In the genomic region with DNA sequence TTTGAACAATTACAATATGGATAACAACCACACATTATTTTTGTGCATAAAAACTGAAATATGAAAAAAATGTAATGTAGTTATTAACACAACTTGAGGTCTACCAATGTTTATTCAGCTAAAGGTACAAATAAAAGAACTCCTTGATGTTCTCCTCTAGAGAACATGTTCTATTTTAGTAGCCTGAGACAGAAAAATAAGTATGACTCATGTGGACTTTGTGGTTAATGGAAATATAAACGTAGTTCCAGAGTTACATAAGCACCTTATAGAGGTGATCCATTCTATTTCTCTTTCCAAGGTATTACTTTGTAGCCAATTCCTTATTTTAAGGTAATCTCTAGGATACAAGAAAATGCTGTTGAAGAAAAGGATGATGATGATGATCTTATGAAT, we compare ENCODE assay signal across 17 cellular contexts. TPM values are rescaled to one million over a fixed set of nuclear protein-coding genes. Genes with fewer than 3 reads are reported as not detected.
DNase-seq lines count a peak whose midpoint lies in the region; ATAC-seq and TF ChIP-seq lines count a peak whose summit lies in the region.
"Had no signal": no experiment of that assay in that cellular context is flagged by ENCODE, and none has a peak within 500 bp of the region (broad histone marks: within the 10 kb centered on the region; RNA-seq: fewer than 3 reads in every experiment).

No MANE protein-coding gene starts in this region.

- H3K27me3 ChIP-seq in colonic mucosa (no peaks in the 10 kb centered on the region), mucosa of rectum (ENCODE audit: control insufficient read depth in 2 of 2, insufficient read depth in 2 of 2, low read length in 2 of 2) (no peaks in the 10 kb centered on the region), brain microvascular endothelial cell (replicated peaks) (no peaks in the 10 kb centered on the region)
- H3K27me3 ChIP-seq: neutrophil, suprapubic skin had no signal

- H3K27ac ChIP-seq in colonic mucosa (peak overlapping the region; percentile 64), mucosa of rectum (ENCODE audit: low read depth in 2 of 2, low read length in 2 of 2) (peak overlapping the region; percentile 35 to 80), brain microvascular endothelial cell (no peak overlapping the region)
- H3K27ac ChIP-seq: neutrophil, suprapubic skin had no signal

- no peak overlapping the region for H3K27ac Mint-ChIP-seq in T-helper 2 cell treated with Interferon-gamma antibody and Interleukin-4, amounts not matched to agents 5 μg/mL and 100 μg/mL, for 36 hours
- H3K27ac Mint-ChIP-seq: activated CD4-positive, alpha-beta memory T cell treated with anti-CD3 and anti-CD28 coated beads, Interleukin-2, amount 10 ng/mL, durations not matched to agents 7 days and 5 days; activated naive CD8-positive, alpha-beta T cell treated with anti-CD3 and anti-CD28 coated beads for 36 hours; T-cell had no signal

- H3K4me1 Mint-ChIP-seq in T-helper 2 cell treated with Interferon-gamma antibody and Interleukin-4, amounts not matched to agents 5 μg/mL and 100 μg/mL, for 36 hours (ENCODE audit: low read depth), result peaks cover 13% of the 10 kb centered on the region

- no peaks in the 10 kb centered on the region for H3K9me3 ChIP-seq in colonic mucosa
- no peaks in the 10 kb centered on the region for H3K9me3 ChIP-seq in mucosa of rectum (ENCODE audit: control insufficient read depth in 2 of 2, low read length in 2 of 2)
- H3K9me3 ChIP-seq: neutrophil, suprapubic skin had no signal

- no peak for TF ChIP-seq CTCF in colonic mucosa (IDR thresholded peaks at IDR 0.05)
- no peak for TF ChIP-seq CTCF in brain microvascular endothelial cell (IDR thresholded peaks at IDR 0.05; ENCODE audit: low read depth, low read length, missing control alignments)

- no peak overlapping the region for H3K9ac ChIP-seq in colonic mucosa (ENCODE audit: low read depth in 2 of 2, low read length in 2 of 2)
- no peak overlapping the region for H3K9ac ChIP-seq in mucosa of rectum (ENCODE audit: low read depth in 1 of 2, low read length in 2 of 2)

- no peak for ATAC-seq in GM18511 (IDR thresholded peaks at IDR 0.05; ENCODE audit: unreplicated experiment)
- ATAC-seq: T-cell had no signal

- H3K36me3 Mint-ChIP-seq in T-helper 2 cell treated with Interferon-gamma antibody and Interleukin-4, amounts not matched to agents 5 μg/mL and 100 μg/mL, for 36 hours (ENCODE audit: low read depth), result peaks cover 15% of the 10 kb centered on the region

- DNase-seq in AG08395 (ENCODE audit: low spot score) (peak; percentile 20), M059J (ENCODE audit: low read depth) (peak; percentile 62), colonic mucosa (no peak), brain microvascular endothelial cell (no peak)
- no peak for DNase-seq in T-helper 2 cell treated with Interferon-gamma antibody and Interleukin-4, amounts not matched to agents 5 μg/mL and 100 μg/mL, for 36 hours (ENCODE audit: low spot score)
- no peak for DNase-seq in activated CD4-positive, alpha-beta T cell treated with anti-CD3 and anti-CD28 coated beads, Interleukin-2, amount 50 U/mL, for 4 hours
- DNase-seq: activated CD4-positive, alpha-beta memory T cell treated with anti-CD3 and anti-CD28 coated beads, Interleukin-2, amount 10 ng/mL, durations not matched to agents 7 days and 5 days; activated naive CD8-positive, alpha-beta T cell treated with anti-CD3 and anti-CD28 coated beads for 36 hours; H7; NCI-H526 treated with DMSO at 0.1 percent for 48 hours; stimulated activated CD4-positive, alpha-beta T cell treated with anti-CD3 and anti-CD28 coated beads, Interleukin-4, amount 100 ng/mL, for 24 hours; T-cell had no signal

- H3K9me3 Mint-ChIP-seq in T-helper 2 cell treated with Interferon-gamma antibody and Interleukin-4, amounts not matched to agents 5 μg/mL and 100 μg/mL, for 36 hours, result no peaks in the 10 kb centered on the region
- H3K9me3 Mint-ChIP-seq: activated CD4-positive, alpha-beta memory T cell treated with anti-CD3 and anti-CD28 coated beads, Interleukin-2, amount 10 ng/mL, durations not matched to agents 7 days and 5 days; activated naive CD8-positive, alpha-beta T cell treated with anti-CD3 and anti-CD28 coated beads for 36 hours; CD14-positive monocyte; T-cell had no signal

- H3K4me3 Mint-ChIP-seq in T-helper 2 cell treated with Interferon-gamma antibody and Interleukin-4, amounts not matched to agents 5 μg/mL and 100 μg/mL, for 36 hours, result no peak overlapping the region
- H3K4me3 Mint-ChIP-seq: activated CD4-positive, alpha-beta memory T cell treated with anti-CD3 and anti-CD28 coated beads, Interleukin-2, amount 10 ng/mL, durations not matched to agents 7 days and 5 days; activated naive CD8-positive, alpha-beta T cell treated with anti-CD3 and anti-CD28 coated beads for 36 hours; CD14-positive monocyte; T-cell had no signal

- in situ Hi-C loops in brain microvascular endothelial cell (cut with HindIII; ENCODE audit: low pct_ligation_motif_present, low sequenced_read_pairs), result no loop called here

- no peaks in the 10 kb centered on the region for H3K27me3 Mint-ChIP-seq in T-helper 2 cell treated with Interferon-gamma antibody and Interleukin-4, amounts not matched to agents 5 μg/mL and 100 μg/mL, for 36 hours (ENCODE audit: low read depth)
- H3K27me3 Mint-ChIP-seq: activated CD4-positive, alpha-beta memory T cell treated with anti-CD3 and anti-CD28 coated beads, Interleukin-2, amount 10 ng/mL, durations not matched to agents 7 days and 5 days; activated naive CD8-positive, alpha-beta T cell treated with anti-CD3 and anti-CD28 coated beads for 36 hours; T-cell had no signal

- no peak overlapping the region for H3K4me3 ChIP-seq in colonic mucosa
- no peak overlapping the region for H3K4me3 ChIP-seq in mucosa of rectum (ENCODE audit: low read length in 2 of 2)
- H3K4me3 ChIP-seq in brain microvascular endothelial cell (ENCODE audit: low read depth, low read length), result no peak overlapping the region
- H3K4me3 ChIP-seq: suprapubic skin had no signal

- H3K36me3 ChIP-seq in colonic mucosa (no peaks in the 10 kb centered on the region), mucosa of rectum (ENCODE audit: control insufficient read depth in 2 of 2, insufficient read depth in 2 of 2, low read length in 2 of 2) (peaks cover 3 to 20% of the 10 kb centered on the region in 2 donors), brain microvascular endothelial cell (replicated peaks) (no peaks in the 10 kb centered on the region)

- H3K4me1 ChIP-seq in colonic mucosa, result peaks cover 5% of the 10 kb centered on the region
- peaks cover 6 to 18% of the 10 kb centered on the region in 2 donors for H3K4me1 ChIP-seq in mucosa of rectum (ENCODE audit: control insufficient read depth in 2 of 2, insufficient read depth in 2 of 2, low read length in 2 of 2)

- intact Hi-C loops in colonic mucosa (cut with DNase I), result no loop called here

RNA-seq across cellular contexts. Expression of gene ALKBH1, which starts 25.7 kb away (rescaled TPM):
- total RNA-seq in M059J (2014; rRNA removed; shearing (Covaris generic)), result 20.4 and 27.7 TPM in 2 replicates
- total RNA-seq in colonic mucosa, result 10 to 100 TPM; 11.5 to 13.3 TPM

RNA-seq across cellular contexts. Expression of gene SLIRP, which starts 25.7 kb away (rescaled TPM):
- total RNA-seq in M059J (2014; rRNA removed; shearing (Covaris generic)), result 332 and 421 TPM in 2 replicates
- total RNA-seq in colonic mucosa, result 100 to 1,000 TPM; 107 to 194 TPM

Comparison
In these comparisons a context has a peak if more than half of its experiments do, and no peak if none do; other contexts are left out.
1. DNase-seq: peak in AG08395 (single experiment) and M059J (single experiment); none in colonic mucosa (single experiment), T-helper 2 cell treated with Interferon-gamma antibody and Interleukin-4, amounts not matched to agents 5 μg/mL and 100 μg/mL, for 36 hours (single experiment), activated CD4-positive, alpha-beta T cell treated with anti-CD3 and anti-CD28 coated beads, Interleukin-2, amount 50 U/mL, for 4 hours (0 of 2) and brain microvascular endothelial cell (single experiment).